Comparison of ENCODE assay signal across 25 cellular contexts in genomic region chr3:107032111-107032510, GRCh38.
"Had no signal": no experiment of that assay in that cellular context is flagged by ENCODE, and none has a peak within 500 bp of the region (broad histone marks: within the 10 kb centered on the region; RNA-seq: fewer than 3 reads in every experiment).

No MANE protein-coding gene starts in this region.

- H3K27me3 Mint-ChIP-seq: IgD-negative memory B cell had no signal

- H3K4me3 Mint-ChIP-seq: IgD-negative memory B cell had no signal

- ATAC-seq: K562, Panc1, PC-3, SK-N-SH treated with all-trans-retinoic acid at 6 μM for 48 hours had no signal

- H3K27ac ChIP-seq: HL-60, KMS-11, RWPE1 had no signal

- H3K36me3 Mint-ChIP-seq: IgD-negative memory B cell had no signal

- DNase-seq: Kasumi-1; MM.1S; MV-4-11; NCI-H1048; NCI-H1105; NCI-H1417; NCI-H1436 treated with DMSO at 0.1 percent for 48 hours; NCI-H1694; NCI-H187 treated with DMSO at 0.1 percent for 48 hours; NCI-H2029 treated with DMSO at 0.1 percent for 48 hours; NCI-H2107; NCI-H2227 treated with DMSO at 0.1 percent for 48 hours; NCI-H524; NCI-H69; NCI-H774; NK-92 treated with Interleukin-12 subunit alpha and Interleukin-12 subunit beta, amount 100 ng/mL, for 24 hours; PC-3; SHP77 had no signal

- H3K4me2 ChIP-seq: KMS-11 had no signal

- H3K4me3 ChIP-seq: K562 had no signal

- H3K27ac Mint-ChIP-seq: IgD-negative memory B cell had no signal
